In genomic region chr5:44827681-44828080, GRCh38 we compare ENCODE assay signal across 27 cellular contexts.
"Had no signal": no experiment of that assay in that cellular context is flagged by ENCODE, and none has a peak within 500 bp of the region (broad histone marks: within the 10 kb centered on the region; RNA-seq: fewer than 3 reads in every experiment).

No MANE protein-coding gene starts in this region.

- H3K9ac ChIP-seq: neural progenitor cell, parathyroid adenoma had no signal

- H3K9me3 ChIP-seq: left lung, prostate gland, sigmoid colon, thoracic aorta, upper lobe of left lung had no signal

- DNase-seq: cortex of kidney; effector CD4-positive, alpha-beta T cell; endodermal cell; glutamatergic neuron; heart right ventricle; hippocampal formation; left cardiac atrium; left lung; mesendoderm; midbrain; naive thymus-derived CD4-positive, alpha-beta T cell; right cardiac atrium; sigmoid colon; stimulated activated CD4-positive, alpha-beta T cell treated with anti-CD3 and anti-CD28 coated beads, Interleukin-2, amount 100 ng/mL, for 24 hours; stimulated activated CD4-positive, alpha-beta T cell treated with anti-CD3 and anti-CD28 coated beads, Interleukin-4, amount 100 ng/mL, for 24 hours; stimulated activated naive CD8-positive, alpha-beta T cell treated with anti-CD3 and anti-CD28 coated beads, Interleukin-15, Interleukin-2, amounts not matched to agents 100 U/mL and 50 U/mL, for 24 hours; substantia nigra; upper lobe of left lung had no signal

- H3K36me3 ChIP-seq: prostate gland, sigmoid colon, thoracic aorta had no signal

- H3K4me1 ChIP-seq: foreskin keratinocyte, heart right ventricle, left lung, neural progenitor cell, parathyroid adenoma, prostate gland, sigmoid colon, tibial nerve, upper lobe of left lung had no signal

- H3K4me3 ChIP-seq: heart right ventricle, left lung, neural progenitor cell, prostate gland, sigmoid colon, thoracic aorta, tibial nerve, upper lobe of left lung had no signal

- H3K4me2 ChIP-seq: neural progenitor cell had no signal

- H3K27ac ChIP-seq: epithelial cell of prostate, foreskin keratinocyte, heart right ventricle, left lung, neural progenitor cell, parathyroid adenoma, prostate gland, sigmoid colon, thoracic aorta, tibial nerve, upper lobe of left lung had no signal

- H3K27me3 ChIP-seq: foreskin keratinocyte, heart right ventricle, left lung, neural progenitor cell, sigmoid colon, tibial nerve, upper lobe of left lung had no signal

- ATAC-seq: esophagus mucosa; foreskin keratinocyte; heart right ventricle; left cardiac atrium; left lung; naive thymus-derived CD4-positive, alpha-beta T cell; right cardiac atrium; stimulated activated effector memory CD8-positive, alpha-beta T cell treated with anti-CD3 and anti-CD28 coated beads, Interleukin-12 subunit alpha, Interleukin-12 subunit beta, amount 100 ng/mL, for 72 hours; stimulated activated naive CD8-positive, alpha-beta T cell treated with anti-CD3 and anti-CD28 coated beads, Interleukin-15, Interleukin-2, amounts not matched to agents 100 U/mL and 50 U/mL, for 24 hours had no signal

- H2AFZ ChIP-seq: neural progenitor cell, parathyroid adenoma had no signal
